In the genomic region with DNA sequence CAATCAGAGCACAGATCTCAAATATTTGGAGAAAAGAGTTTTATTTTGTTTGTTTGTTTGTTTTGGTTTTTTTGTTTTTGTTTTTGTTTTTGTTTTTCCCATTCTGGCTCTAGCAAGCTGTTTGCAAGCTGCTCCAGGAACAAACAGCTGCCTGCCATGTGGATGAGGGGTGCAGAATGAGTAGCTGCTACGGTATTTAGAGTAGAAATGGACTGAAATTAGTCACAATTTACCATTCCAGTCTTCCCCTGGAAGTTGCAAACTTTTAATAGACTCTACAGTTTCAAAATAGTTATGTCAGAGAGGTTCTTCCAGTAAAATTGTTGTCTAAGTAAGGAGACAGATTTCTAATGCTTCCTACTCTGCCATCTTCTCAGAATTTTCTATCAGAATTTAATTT, we compare ENCODE assay signal across 1 cellular context.
TF ChIP-seq lines count a peak whose summit lies in the region.

No MANE protein-coding gene starts in this region.

TF ChIP-seq in H1, 55 proteins besides CTCF, POLR2A, EP300 and RAD21:
- TF ChIP-seq POU5F1 (IDR thresholded peaks at IDR 0.05; ENCODE audit: low read depth, low read length) (no peak), SIN3A (conservative IDR thresholded peaks at IDR 0.05 in 1 of 2, IDR thresholded peaks at IDR 0.05 in 1 of 2; ENCODE audit: low read depth in 1 of 2, low read length in 2 of 2) (no peak), TAF7 (optimal IDR thresholded peaks at IDR 0.05; ENCODE audit: borderline replicate concordance, low read depth, low read length) (no peak), GTF2F1 (IDR thresholded peaks at IDR 0.05; ENCODE audit: borderline replicate concordance, low read depth, low read length) (no peak), YY1 (IDR thresholded peaks at IDR 0.05; ENCODE audit: low read depth, low read length) (no peak), SUZ12 (IDR thresholded peaks at IDR 0.05; ENCODE audit: low read length) (no peak), BRCA1 (IDR thresholded peaks at IDR 0.05; ENCODE audit: low read depth, low read length) (no peak), CBX5 (IDR thresholded peaks at IDR 0.05; ENCODE audit: low read depth, low read length) (no peak)
